In genomic region chr6:37177083-37177949, GRCh38 we compare ENCODE assay signal across 10 cellular contexts. TPM values are rescaled to one million over a fixed set of nuclear protein-coding genes. Genes with fewer than 3 reads are reported as not detected.
DNase-seq lines count a peak whose midpoint lies in the region; ATAC-seq and TF ChIP-seq lines count a peak whose summit lies in the region.
"Had no signal": no experiment of that assay in that cellular context is flagged by ENCODE, and none has a peak within 500 bp of the region (broad histone marks: within the 10 kb centered on the region; RNA-seq: fewer than 3 reads in every experiment).

No MANE protein-coding gene starts in this region.

- TF ChIP-seq CTCF in activated B cell treated with CpG ODN at 0.5 μM for 24 hours (IDR thresholded peaks at IDR 0.05) (no peak), GM13976 (IDR thresholded peaks at IDR 0.05; ENCODE audit: borderline replicate concordance, control extremely low read depth, extremely low read depth, insufficient read depth, missing control alignments) (no peak)

- no peaks in the 10 kb centered on the region for H3K27me3 Mint-ChIP-seq in CD8-positive, alpha-beta memory T cell
- H3K27me3 Mint-ChIP-seq in activated B cell treated with CpG ODN at 0.5 μM for 24 hours (no peaks in the 10 kb centered on the region), memory B cell (no peaks in the 10 kb centered on the region)

- peak; percentile 37 for ATAC-seq in activated B cell treated with CpG ODN at 0.5 μM for 24 hours (ENCODE audit: low read depth)
- peak; percentile 85 for ATAC-seq in memory B cell (ENCODE audit: low read depth)
- no peak for ATAC-seq in GM21717 (IDR thresholded peaks at IDR 0.05; ENCODE audit: unreplicated experiment)

- H3K9me3 Mint-ChIP-seq in CD8-positive, alpha-beta memory T cell, result no peaks in the 10 kb centered on the region
- H3K9me3 Mint-ChIP-seq in activated B cell treated with CpG ODN at 0.5 μM for 24 hours (no peaks in the 10 kb centered on the region), memory B cell (no peaks in the 10 kb centered on the region)
- H3K9me3 Mint-ChIP-seq: HFFc6, neural crest cell had no signal

- H3K36me3 ChIP-seq in CD8-positive, alpha-beta memory T cell (ENCODE audit: insufficient read depth, low read length), result peaks cover 35% of the 10 kb centered on the region

- H3K4me3 Mint-ChIP-seq in CD8-positive, alpha-beta memory T cell, result peak overlapping the region in 4 of 7 donors; percentile 20 to 91 (median 53)
- H3K4me3 Mint-ChIP-seq in activated B cell treated with CpG ODN at 0.5 μM for 24 hours, result peak overlapping the region; percentile 65
- H3K4me3 Mint-ChIP-seq in memory B cell, result peak overlapping the region; percentile 57
- H3K4me3 Mint-ChIP-seq: HFFc6, neural crest cell had no signal

- in situ Hi-C loops in GM13976 (cut with MboI; ENCODE audit: low sequenced_read_pairs, unreplicated experiment), result no loop called here

- H3K27ac Mint-ChIP-seq in CD8-positive, alpha-beta memory T cell, result peak overlapping the region; percentile 48 to 98 (median 80)
- H3K27ac Mint-ChIP-seq in activated B cell treated with CpG ODN at 0.5 μM for 24 hours (peak overlapping the region; percentile 90), memory B cell (no peak overlapping the region)
- H3K27ac Mint-ChIP-seq: HFFc6 had no signal

- no peaks in the 10 kb centered on the region for H3K27me3 ChIP-seq in CD8-positive, alpha-beta memory T cell (ENCODE audit: insufficient read depth, low read length, poor library complexity, severe bottlenecking)

- intact Hi-C loops in activated B cell treated with CpG ODN at 0.5 μM for 24 hours (cut with micrococcal nuclease), result no loop called here

- POLR2A ChIA-PET in CD8-positive, alpha-beta memory T cell (lab: Charles Lee), result interaction anchor here (0.5 to 0.6 kb wide), 2 partner anchors 9 to 15 kb away, joined by 3 to 4 read pairs; no protein-coding TSS in a partner anchor
- POLR2A ChIA-PET in activated B cell treated with CpG ODN at 0.5 μM for 24 hours (lab: Charles Lee), result interaction anchor here (0.6 to 13.8 kb wide), 23 partner anchors 10 to 562 kb away, joined by 3 to 956 read pairs (median 5); partner anchors contain the start of gene MTCH1

- peak overlapping the region; percentile 89 for H3K27ac ChIP-seq in CD8-positive, alpha-beta memory T cell (ENCODE audit: low read depth, low read length)

- no peak for DNase-seq in CD8-positive, alpha-beta memory T cell
- DNase-seq in Kasumi-1 (lab: John Stamatoyannopoulos, UW) (peak; percentile 95 to 97), activated B cell treated with CpG ODN at 0.5 μM for 24 hours (no peak), memory B cell (ENCODE audit: low spot score in 2 of 2) (peak in 1 of 2 donors; percentile 65), GM13976 (ENCODE audit: low spot score) (no peak), DMS 273 treated with DMSO at 0.1 percent for 48 hours (lab: John Stamatoyannopoulos, UW) (no peak), NCI-H510A treated with DMSO at 0.1 percent for 48 hours (lab: John Stamatoyannopoulos, UW) (no peak)
- DNase-seq: HFFc6 had no signal

- H3K4me1 Mint-ChIP-seq in CD8-positive, alpha-beta memory T cell, result peaks cover 73 to 84% (median 77%) of the 10 kb centered on the region in 3 donors
- H3K4me1 Mint-ChIP-seq in activated B cell treated with CpG ODN at 0.5 μM for 24 hours (peaks cover 62% of the 10 kb centered on the region), memory B cell (peaks cover 29% of the 10 kb centered on the region)

- H3K9me3 ChIP-seq in CD8-positive, alpha-beta memory T cell (ENCODE audit: low read length), result no peaks in the 10 kb centered on the region

- H3K36me3 Mint-ChIP-seq in CD8-positive, alpha-beta memory T cell, result peaks cover 35 to 46% (median 43%) of the 10 kb centered on the region in 3 donors
- H3K36me3 Mint-ChIP-seq in activated B cell treated with CpG ODN at 0.5 μM for 24 hours (ENCODE audit: low read depth) (peaks cover 47% of the 10 kb centered on the region), memory B cell (peaks cover 13% of the 10 kb centered on the region)

- CTCF ChIA-PET in CD8-positive, alpha-beta memory T cell (lab: Charles Lee), result interaction anchor here (0.9 to 16.9 kb wide), 5 partner anchors 11 to 153 kb away, joined by 3 to 461 read pairs (median 8); no protein-coding TSS in a partner anchor
- CTCF ChIA-PET in activated B cell treated with CpG ODN at 0.5 μM for 24 hours (lab: Charles Lee), result interaction anchor here (0.9 to 10.9 kb wide), 9 partner anchors 17 to 191 kb away, joined by 4 to 289 read pairs (median 4); partner anchors contain the start of gene MTCH1

- H3K4me1 ChIP-seq in CD8-positive, alpha-beta memory T cell (ENCODE audit: insufficient read depth, low read length), result peaks cover 78% of the 10 kb centered on the region

- H3K4me3 ChIP-seq in CD8-positive, alpha-beta memory T cell (ENCODE audit: low read length), result no peak overlapping the region

RNA-seq across cellular contexts. Expression of gene PIM1, which starts 7.4 kb away (rescaled TPM):
- 10 to 100 TPM; 93.7 to 99.1 TPM for total RNA-seq in CD8-positive, alpha-beta memory T cell
- polyA plus RNA-seq in CD8-positive, alpha-beta memory T cell, result 253 TPM
- total RNA-seq in activated B cell treated with CpG ODN at 0.5 μM for 24 hours, result 272 and 283 TPM in 2 replicates

Comparison
In these comparisons a context has a peak if more than half of its experiments do, and no peak if none do; other contexts are left out.
1. DNase-seq: peak in Kasumi-1 (2 of 2); none in CD8-positive, alpha-beta memory T cell (0 of 5), activated B cell treated with CpG ODN at 0.5 μM for 24 hours (single experiment), GM13976 (single experiment), DMS 273 treated with DMSO at 0.1 percent for 48 hours (single experiment) and NCI-H510A treated with DMSO at 0.1 percent for 48 hours (single experiment).
2. Peak in every context shown above with its lines, with median percentiles within 50 percentile points of each other: H3K4me3 Mint-ChIP-seq.